ENCODE assay signal across 11 cellular contexts in genomic region chr19:29945017-29945416, GRCh38. TPM values are rescaled to one million over a fixed set of nuclear protein-coding genes. Genes with fewer than 3 reads are reported as not detected.
A peak's percentile ranks its signal among the peaks of the same experiment; 100 is the strongest.
DNase-seq lines count a peak whose midpoint lies in the region; ATAC-seq, FAIRE-seq and TF ChIP-seq lines count a peak whose summit lies in the region.
"Had no signal": no experiment of that assay in that cellular context is flagged by ENCODE, and none has a peak within 500 bp of the region (broad histone marks: within the 10 kb centered on the region; RNA-seq: fewer than 3 reads in every experiment).

No MANE protein-coding gene starts in this region.

- peaks cover 4% of the 10 kb centered on the region for H3K9me3 Mint-ChIP-seq in activated T-cell treated with anti-CD3 and anti-CD28 coated beads, Interleukin-2, amount 50 U/mL, for 24 hours
- H3K9me3 Mint-ChIP-seq in stimulated activated naive CD8-positive, alpha-beta T cell treated with anti-CD3 and anti-CD28 coated beads, Interleukin-15, Interleukin-2, amounts not matched to agents 100 ng/mL and 50 ng/mL, for 24 hours: peaks cover 5% of the 10 kb centered on the region

- H3K27ac ChIP-seq in right cardiac atrium (ENCODE audit: low read length) (no peak overlapping the region), kidney (ENCODE audit: low read depth in 2 of 2, low read length in 2 of 2) (no peak overlapping the region)

- no peaks in the 10 kb centered on the region for H3K27me3 ChIP-seq in right cardiac atrium (ENCODE audit: control insufficient read depth, insufficient read depth)

- TF ChIP-seq CTCF in foreskin fibroblast (IDR thresholded peaks at IDR 0.05; ENCODE audit: low read depth, low read length) (no peak), kidney (IDR thresholded peaks at IDR 0.05; ENCODE audit: borderline replicate concordance, extremely low read depth, insufficient read depth) (no peak)

- no peaks in the 10 kb centered on the region for H3K36me3 ChIP-seq in kidney (ENCODE audit: control insufficient read depth in 1 of 2, insufficient read depth in 2 of 2, low read length in 2 of 2)

- intact Hi-C loops in right cardiac atrium (cut with DNase I) (no loop called here), kidney (cut with DNase I) (no loop called here)

- H3K27ac Mint-ChIP-seq in activated T-cell treated with anti-CD3 and anti-CD28 coated beads, Interleukin-2, amount 50 U/mL, for 24 hours: peak overlapping the region; percentile 87
- H3K27ac Mint-ChIP-seq in T-helper 17 cell: peak overlapping the region; percentile 71
- H3K27ac Mint-ChIP-seq in stimulated activated naive CD8-positive, alpha-beta T cell treated with anti-CD3 and anti-CD28 coated beads, Interleukin-15, Interleukin-2, amounts not matched to agents 100 ng/mL and 50 ng/mL, for 24 hours: peak overlapping the region; percentile 85

- DNase-seq in activated T-cell treated with anti-CD3 and anti-CD28 coated beads, Interleukin-2, amount 50 U/mL, for 24 hours: no peak
- DNase-seq in activated T-cell treated with anti-CD3 and anti-CD28 coated beads, Interleukin-2, amount 50 U/mL, for 48 hours: no peak
- DNase-seq in T-helper 17 cell (no peak), foreskin fibroblast (peak in 1 of 2 donors; percentile 3), right cardiac atrium (no peak), kidney (no peak), GM19239 (ENCODE audit: insufficient read length, low spot score) (no peak)
- DNase-seq: cerebellar nuclear complex, MV-4-11, SW 1271 had no signal

- ATAC-seq in T-helper 17 cell (no peak), right cardiac atrium (no peak)

- H3K9me3 ChIP-seq in T-helper 17 cell (ENCODE audit: control insufficient read depth, low read length, poor library complexity, severe bottlenecking) (no peaks in the 10 kb centered on the region), right cardiac atrium (ENCODE audit: control insufficient read depth, low read length) (no peaks in the 10 kb centered on the region), kidney (ENCODE audit: control insufficient read depth in 1 of 2, low read length in 2 of 2) (no peaks in the 10 kb centered on the region)

- peaks cover 47% of the 10 kb centered on the region for H3K36me3 Mint-ChIP-seq in activated T-cell treated with anti-CD3 and anti-CD28 coated beads, Interleukin-2, amount 50 U/mL, for 24 hours (ENCODE audit: low read depth)
- H3K36me3 Mint-ChIP-seq in T-helper 17 cell (ENCODE audit: low read depth): peaks cover 2% of the 10 kb centered on the region
- peaks cover 39% of the 10 kb centered on the region for H3K36me3 Mint-ChIP-seq in stimulated activated naive CD8-positive, alpha-beta T cell treated with anti-CD3 and anti-CD28 coated beads, Interleukin-15, Interleukin-2, amounts not matched to agents 100 ng/mL and 50 ng/mL, for 24 hours (ENCODE audit: low read depth)

- peaks cover 69% of the 10 kb centered on the region for H3K4me1 Mint-ChIP-seq in activated T-cell treated with anti-CD3 and anti-CD28 coated beads, Interleukin-2, amount 50 U/mL, for 24 hours (ENCODE audit: low read depth)
- H3K4me1 Mint-ChIP-seq in T-helper 17 cell: peaks cover 47% of the 10 kb centered on the region
- peaks cover 65% of the 10 kb centered on the region for H3K4me1 Mint-ChIP-seq in stimulated activated naive CD8-positive, alpha-beta T cell treated with anti-CD3 and anti-CD28 coated beads, Interleukin-15, Interleukin-2, amounts not matched to agents 100 ng/mL and 50 ng/mL, for 24 hours (ENCODE audit: low read depth)

- no peaks in the 10 kb centered on the region for H3K27me3 Mint-ChIP-seq in activated T-cell treated with anti-CD3 and anti-CD28 coated beads, Interleukin-2, amount 50 U/mL, for 24 hours
- H3K27me3 Mint-ChIP-seq in T-helper 17 cell: no peaks in the 10 kb centered on the region
- H3K27me3 Mint-ChIP-seq in stimulated activated naive CD8-positive, alpha-beta T cell treated with anti-CD3 and anti-CD28 coated beads, Interleukin-15, Interleukin-2, amounts not matched to agents 100 ng/mL and 50 ng/mL, for 24 hours: no peaks in the 10 kb centered on the region

- H3K4me1 ChIP-seq in right cardiac atrium (ENCODE audit: control insufficient read depth, insufficient read depth, low read length) (peaks cover 2% of the 10 kb centered on the region), kidney (ENCODE audit: control insufficient read depth in 1 of 2, insufficient read depth in 1 of 2, low read depth in 1 of 2, low read length in 2 of 2) (peaks cover 6 to 8% of the 10 kb centered on the region in 2 donors)

- H3K9ac ChIP-seq in kidney (ENCODE audit: low read length in 2 of 2): peak overlapping the region in 1 of 2 donors; percentile 49

- peak overlapping the region; percentile 67 for H3K4me3 Mint-ChIP-seq in activated T-cell treated with anti-CD3 and anti-CD28 coated beads, Interleukin-2, amount 50 U/mL, for 24 hours
- H3K4me3 Mint-ChIP-seq in T-helper 17 cell: peak overlapping the region; percentile 93
- peak overlapping the region; percentile 99 for H3K4me3 Mint-ChIP-seq in stimulated activated naive CD8-positive, alpha-beta T cell treated with anti-CD3 and anti-CD28 coated beads, Interleukin-15, Interleukin-2, amounts not matched to agents 100 ng/mL and 50 ng/mL, for 24 hours

- 88% methylated on average over 1 of the region's 1 CpG for WGBS in right cardiac atrium

- H3K4me3 ChIP-seq in foreskin fibroblast (ENCODE audit: low read depth in 1 of 2, low read length in 2 of 2): peak overlapping the region; percentile 14 to 24
- no peak overlapping the region for H3K4me3 ChIP-seq in right cardiac atrium (ENCODE audit: low read length)
- peak overlapping the region in 1 of 2 donors; percentile 2 for H3K4me3 ChIP-seq in kidney (ENCODE audit: low read length in 2 of 2)

- FAIRE-seq in kidney (lab: Jason Lieb, UNC) (no peak), GM19239 (lab: Jason Lieb, UNC) (no peak)

RNA-seq across cellular contexts. Expression of gene URI1, which starts 3.0 kb away (rescaled TPM):
- total RNA-seq in T-helper 17 cell (10 to 100 TPM; 67.6 to 70.9 TPM), right cardiac atrium (10 to 100 TPM; 39.3 to 50.4 (median 41.2) TPM), kidney (56.3 TPM)
- polyA plus RNA-seq in right cardiac atrium (19.1 TPM), kidney (ENCODE audit: insufficient read depth, low read depth, low replicate concordance) (34.8 TPM)
